ENCODE assay signal across 8 cellular contexts in the genomic region with DNA sequence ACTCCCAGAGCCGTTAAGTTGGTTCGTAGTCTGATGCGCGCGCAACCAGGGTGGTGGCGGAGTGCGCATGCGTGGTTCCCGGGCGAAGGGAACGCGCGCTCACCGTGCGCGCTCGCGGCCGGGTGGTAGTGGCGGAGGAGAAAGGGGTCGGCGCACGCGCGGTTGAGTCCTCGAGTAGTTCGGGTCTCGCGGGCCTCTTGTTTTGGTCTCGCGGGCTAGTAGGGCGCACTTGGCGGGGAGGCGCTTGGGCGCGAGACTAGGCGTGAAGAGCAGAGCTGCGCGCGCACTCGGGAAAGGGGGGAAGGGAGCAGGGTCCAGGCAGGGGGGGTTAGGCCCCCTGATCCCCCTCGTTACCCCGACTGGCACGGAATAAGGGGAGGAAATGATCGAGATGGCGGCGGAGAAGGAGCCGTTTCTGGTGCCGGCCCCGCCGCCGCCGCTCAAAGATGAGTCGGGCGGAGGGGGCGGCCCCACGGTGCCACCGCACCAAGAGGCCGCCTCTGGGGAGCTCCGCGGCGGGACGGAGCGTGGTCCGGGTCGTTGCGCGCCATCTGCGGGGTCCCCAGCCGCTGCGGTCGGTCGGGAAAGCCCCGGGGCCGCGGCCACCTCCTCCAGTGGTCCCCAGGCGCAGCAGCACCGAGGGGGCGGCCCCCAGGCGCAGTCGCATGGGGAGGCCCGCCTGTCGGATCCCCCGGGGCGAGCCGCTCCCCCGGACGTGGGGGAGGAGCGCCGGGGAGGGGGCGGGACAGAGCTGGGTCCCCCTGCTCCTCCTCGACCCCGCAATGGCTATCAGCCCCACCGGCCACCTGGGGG. TPM values are rescaled to one million over a fixed set of nuclear protein-coding genes. Genes with fewer than 3 reads are reported as not detected.
A peak's percentile ranks its signal among the peaks of the same experiment; 100 is the strongest.
DNase-seq lines count a peak whose midpoint lies in the region; ATAC-seq and TF ChIP-seq lines count a peak whose summit lies in the region.

A gene with protein sequence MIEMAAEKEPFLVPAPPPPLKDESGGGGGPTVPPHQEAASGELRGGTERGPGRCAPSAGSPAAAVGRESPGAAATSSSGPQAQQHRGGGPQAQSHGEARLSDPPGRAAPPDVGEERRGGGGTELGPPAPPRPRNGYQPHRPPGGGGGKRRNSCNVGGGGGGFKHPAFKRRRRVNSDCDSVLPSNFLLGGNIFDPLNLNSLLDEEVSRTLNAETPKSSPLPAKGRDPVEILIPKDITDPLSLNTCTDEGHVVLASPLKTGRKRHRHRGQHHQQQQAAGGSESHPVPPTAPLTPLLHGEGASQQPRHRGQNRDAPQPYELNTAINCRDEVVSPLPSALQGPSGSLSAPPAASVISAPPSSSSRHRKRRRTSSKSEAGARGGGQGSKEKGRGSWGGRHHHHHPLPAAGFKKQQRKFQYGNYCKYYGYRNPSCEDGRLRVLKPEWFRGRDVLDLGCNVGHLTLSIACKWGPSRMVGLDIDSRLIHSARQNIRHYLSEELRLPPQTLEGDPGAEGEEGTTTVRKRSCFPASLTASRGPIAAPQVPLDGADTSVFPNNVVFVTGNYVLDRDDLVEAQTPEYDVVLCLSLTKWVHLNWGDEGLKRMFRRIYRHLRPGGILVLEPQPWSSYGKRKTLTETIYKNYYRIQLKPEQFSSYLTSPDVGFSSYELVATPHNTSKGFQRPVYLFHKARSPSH (plus strand): TSS at position 195 of the 813 bp plus-strand sequence. CDS start 188 bp downstream, at position 383.

- no peaks in the 10 kb centered on the region for H3K9me3 Mint-ChIP-seq in immature natural killer cell

- WGBS in smooth muscle cell (ENCODE audit: low lambda C conversion rate) = 1% methylated on average over 66 of the region's 94 CpGs

- CTCF ChIA-PET in AG04449 (lab: Yijun Ruan, JAX) = interaction anchor here (0.8 to 2.8 kb wide), 3 partner anchors 22 to 263 kb away, joined by 3 to 9 read pairs (median 3); a partner anchor contains a TSS

- H3K9ac ChIP-seq in smooth muscle cell (ENCODE audit: low read depth) = peak within 1 kb of the TSS; percentile 98

- in situ Hi-C loops in GM18951 (cut with MboI; ENCODE audit: low sequenced_read_pairs, unreplicated experiment) = no loop called here

- H3K4me1 ChIP-seq in smooth muscle cell (ENCODE audit: low read depth) = peaks cover 20% of the 10 kb centered on the region

- H3K4me1 Mint-ChIP-seq in immature natural killer cell = peaks cover 61 to 64% of the 10 kb centered on the region in 2 donors

- H3F3A ChIP-seq in smooth muscle cell (ENCODE audit: low read depth) = peaks cover 9% of the 10 kb centered on the region

- POLR2A ChIA-PET in AG04449 (lab: Yijun Ruan, JAX) = interaction anchor here (0.5 to 2.9 kb wide), 15 partner anchors 10 to 906 kb away, joined by 3 to 19 read pairs (median 4); a partner anchor contains a TSS

- H3K4me3 Mint-ChIP-seq in immature natural killer cell = peak within 1 kb of the TSS; percentile 95 to 99 (median 96)

- H3K36me3 Mint-ChIP-seq in immature natural killer cell = peaks cover 0 to 13% (median 4%) of the 10 kb centered on the region in 3 donors

- peak; percentile 44 for ATAC-seq in HG03175 (IDR thresholded peaks at IDR 0.05; ENCODE audit: unreplicated experiment)

- peak; percentile 50 for TF ChIP-seq POLR2A in GM18951 (IDR thresholded peaks at IDR 0.05; ENCODE audit: extremely low read depth, insufficient read depth, insufficient read length)

- no peaks in the 10 kb centered on the region for H3K36me3 ChIP-seq in smooth muscle cell (ENCODE audit: low read depth)

- no peaks in the 10 kb centered on the region for H3K27me3 ChIP-seq in smooth muscle cell (ENCODE audit: low read depth)

- no peak within 1 kb of the TSS for H2AFZ ChIP-seq in smooth muscle cell (ENCODE audit: low read depth)

- peak within 1 kb of the TSS; percentile 92 for H3K4me3 ChIP-seq in AG04449 (ENCODE audit: low read depth, low read length)
- peak within 1 kb of the TSS; percentile 84 to 87 for H3K4me3 ChIP-seq in cardiac fibroblast (replicated peaks in 1 of 2; ENCODE audit: low read depth in 2 of 2, low read length in 2 of 2)
- peak within 1 kb of the TSS; percentile 71 for H3K4me3 ChIP-seq in smooth muscle cell

- H3K27ac Mint-ChIP-seq in immature natural killer cell = peak within 1 kb of the TSS; percentile 98 to 100 (median 99)

- H3K27ac ChIP-seq in smooth muscle cell (ENCODE audit: low read depth) = peak within 1 kb of the TSS; percentile 99

- TF ChIP-seq CTCF in AG04449 (IDR thresholded peaks at IDR 0.05; ENCODE audit: insufficient read depth, low read length, missing control alignments) = no peak
- no peak for TF ChIP-seq CTCF in cardiac fibroblast (IDR thresholded peaks at IDR 0.05; ENCODE audit: low read depth, low read length)
- TF ChIP-seq CTCF in smooth muscle cell (IDR thresholded peaks at IDR 0.05; ENCODE audit: borderline replicate concordance, insufficient read depth, poor library complexity, severe bottlenecking) = no peak

- H3K27me3 Mint-ChIP-seq in immature natural killer cell (ENCODE audit: low read depth in 3 of 3) = peaks cover 27 to 30% (median 29%) of the 10 kb centered on the region in 3 donors

- H3K79me2 ChIP-seq in smooth muscle cell (ENCODE audit: low read depth) = peaks cover 31% of the 10 kb centered on the region

- H3K9me3 ChIP-seq in smooth muscle cell (replicated peaks; ENCODE audit: low read depth) = no peaks in the 10 kb centered on the region

- H4K20me1 ChIP-seq in smooth muscle cell (ENCODE audit: low read depth) = peaks cover 19% of the 10 kb centered on the region

- H3K4me2 ChIP-seq in smooth muscle cell = peak within 1 kb of the TSS; percentile 87

- DNase-seq in AG04449 (ENCODE audit: low read depth, low spot score) = peak; percentile 69
- DNase-seq in NCI-H345 treated with DMSO at 0.1 percent for 48 hours (lab: John Stamatoyannopoulos, UW; ENCODE audit: unreplicated experiment) = peak; percentile 94
- peak; percentile 93 to 98 (median 94) for DNase-seq in activated CD4-positive, CD25-positive, alpha-beta regulatory T cell (lab: John Stamatoyannopoulos, UW)
- peak; percentile 97 to 98 for DNase-seq in cardiac fibroblast (ENCODE audit: low read depth in 2 of 2)
- peak; percentile 95 to 98 (median 97) for DNase-seq in immature natural killer cell
- DNase-seq in smooth muscle cell (lab: John Stamatoyannopoulos, UW; ENCODE audit: unreplicated experiment) = peak; percentile 98

RNA-seq across cellular contexts. Expression of the gene that starts here (rescaled TPM):
- 10 to 100 TPM in 1 of 3 donors, 1 to 10 TPM in 2; 3.0 to 12.1 (median 8.3) TPM for polyA plus RNA-seq in immature natural killer cell
- 19.7 and 20.3 TPM in 2 replicates for total RNA-seq in smooth muscle cell
- 14.8 and 14.9 TPM in 2 replicates for polyA plus RNA-seq in smooth muscle cell

Comparison
In these comparisons a context has a peak if more than half of its experiments do, and no peak if none do; other contexts are left out.
1. Peak in every context shown above with its lines: DNase-seq, ATAC-seq, H3K4me3 ChIP-seq and H3K27ac ChIP-seq.